In the genomic region with DNA sequence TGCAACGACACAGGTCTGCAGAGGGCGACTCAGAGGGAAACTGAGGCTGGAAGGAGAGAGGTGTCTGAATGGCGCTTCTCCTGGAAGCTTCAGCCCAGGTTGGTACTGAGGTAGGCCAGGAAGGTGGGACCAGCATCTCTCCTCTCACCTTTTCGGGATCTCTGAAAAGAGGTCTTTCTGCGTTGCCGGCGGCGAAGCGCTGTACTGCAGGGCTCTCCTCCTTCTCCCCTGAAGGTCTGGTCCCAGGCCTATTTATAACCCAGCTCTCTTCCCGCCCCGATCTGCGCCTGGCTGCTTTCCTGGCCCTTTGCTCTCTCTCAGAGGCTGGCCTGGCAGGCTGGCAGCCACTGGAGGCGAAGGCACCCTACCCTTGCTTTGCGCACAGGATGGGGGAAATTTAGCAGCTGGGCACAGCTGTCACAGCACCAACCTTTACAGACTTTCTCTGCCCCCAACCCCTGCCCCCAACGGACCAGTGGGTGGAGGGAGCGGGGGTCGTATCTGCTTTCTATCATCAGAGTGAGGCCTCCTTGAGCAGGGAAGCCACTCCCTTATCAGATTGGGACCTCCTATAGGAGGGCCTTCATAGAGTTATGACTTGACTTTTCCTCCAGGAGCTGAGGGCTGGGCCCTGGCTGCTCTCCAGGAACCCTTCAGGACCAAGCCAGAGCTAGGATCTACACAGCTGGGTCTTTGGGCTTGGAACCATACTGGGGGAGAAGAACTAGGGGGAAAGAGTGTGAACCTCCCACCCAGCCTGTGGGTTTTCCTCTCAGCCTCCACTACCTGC, we compare ENCODE assay signal across 9 cellular contexts. TPM values are rescaled to one million over a fixed set of nuclear protein-coding genes. Genes with fewer than 3 reads are reported as not detected.
DNase-seq lines count a peak whose midpoint lies in the region; ATAC-seq, FAIRE-seq and TF ChIP-seq lines count a peak whose summit lies in the region.
"Had no signal": no experiment of that assay in that cellular context is flagged by ENCODE, and none has a peak within 500 bp of the region (broad histone marks: within the 10 kb centered on the region; RNA-seq: fewer than 3 reads in every experiment).

No MANE protein-coding gene starts in this region.

- peaks cover 19% of the 10 kb centered on the region for H3K4me1 Mint-ChIP-seq in activated T-cell treated with anti-CD3 and anti-CD28 coated beads, Interleukin-2, amount 50 U/mL, for 72 hours (ENCODE audit: low read depth)
- H3K4me1 Mint-ChIP-seq in type B pancreatic cell (ENCODE audit: unreplicated experiment), result peaks cover 42% of the 10 kb centered on the region

- peak overlapping the region; percentile 30 to 66 for H3K4me3 Mint-ChIP-seq in activated T-cell treated with anti-CD3 and anti-CD28 coated beads, Interleukin-2, amount 50 U/mL, for 72 hours
- peak overlapping the region; percentile 80 for H3K4me3 Mint-ChIP-seq in type B pancreatic cell

- H3K27me3 Mint-ChIP-seq in activated T-cell treated with anti-CD3 and anti-CD28 coated beads, Interleukin-2, amount 50 U/mL, for 72 hours (ENCODE audit: low read depth), result peaks cover 55% of the 10 kb centered on the region
- peaks cover 40% of the 10 kb centered on the region for H3K27me3 Mint-ChIP-seq in type B pancreatic cell

- no peaks in the 10 kb centered on the region for H3K9me3 ChIP-seq in endothelial cell of umbilical vein (replicated peaks; ENCODE audit: control insufficient read depth, insufficient read depth, low read length)
- H3K9me3 ChIP-seq in mucosa of rectum (ENCODE audit: control insufficient read depth in 2 of 2, low read length in 2 of 2), result no peaks in the 10 kb centered on the region
- H3K9me3 ChIP-seq: adrenal gland had no signal

- H3K9ac ChIP-seq in endothelial cell of umbilical vein (replicated peaks; ENCODE audit: extremely low read depth, insufficient read depth, low read length), result peak overlapping the region; percentile 51
- peak overlapping the region in 1 of 2 donors; percentile 22 for H3K9ac ChIP-seq in mucosa of rectum (ENCODE audit: low read depth in 1 of 2, low read length in 2 of 2)

- peak; percentile 44 for FAIRE-seq in endothelial cell of umbilical vein (lab: Jason Lieb, UNC)

- CTCF ChIA-PET in endothelial cell of umbilical vein (lab: Charles Lee), result interaction anchor here (1.0 to 19.5 kb wide), 11 partner anchors 7 to 155 kb away, joined by 3 to 670 read pairs (median 6); a partner anchor contains a TSS

- no peaks in the 10 kb centered on the region for H3K27me3 ChIP-seq in endothelial cell of umbilical vein (ENCODE audit: control insufficient read depth in 2 of 2, insufficient read depth in 2 of 2, low read length in 2 of 2)
- peaks cover 12 to 23% of the 10 kb centered on the region in 2 donors for H3K27me3 ChIP-seq in mucosa of rectum (ENCODE audit: control insufficient read depth in 2 of 2, insufficient read depth in 2 of 2, low read length in 2 of 2)

- dilution Hi-C loops in endothelial cell of umbilical vein (cut with MboI; ENCODE audit: extremely low pct_ligation_motif_present, low sequenced_read_pairs), result no loop called here

- TF ChIP-seq POLR2A in endothelial cell of umbilical vein (IDR thresholded peaks at IDR 0.05; ENCODE audit: low read depth, low read length), result no peak

- DNase-seq in activated T-cell treated with anti-CD3 and anti-CD28 coated beads, Interleukin-2, amount 50 U/mL, for 72 hours, result no peak
- no peak for DNase-seq in activated T-cell treated with anti-CD3 and anti-CD28 coated beads, Interleukin-2, amount 50 U/mL, for 1 hour
- DNase-seq in endothelial cell of umbilical vein (ENCODE audit: low read depth, low spot score) (no peak), type B pancreatic cell (ENCODE audit: extremely low spot score, unreplicated experiment) (no peak)

- peaks cover 65% of the 10 kb centered on the region for H3K4me1 ChIP-seq in endothelial cell of umbilical vein (ENCODE audit: control insufficient read depth, extremely low read depth, insufficient read depth, low read length)
- H3K4me1 ChIP-seq in mucosa of rectum (ENCODE audit: control insufficient read depth in 2 of 2, insufficient read depth in 2 of 2, low read length in 2 of 2), result peaks cover 6 to 10% of the 10 kb centered on the region in 2 donors

- intact Hi-C loops in endothelial cell of umbilical vein (cut with micrococcal nuclease), result loop anchor here (5.0 to 10.0 kb wide), 3 partner anchors 122 to 157 kb away; a partner anchor contains a TSS

- H3K36me3 Mint-ChIP-seq in activated T-cell treated with anti-CD3 and anti-CD28 coated beads, Interleukin-2, amount 50 U/mL, for 72 hours (ENCODE audit: insufficient read depth in 2 of 2), result no peaks in the 10 kb centered on the region
- no peaks in the 10 kb centered on the region for H3K36me3 Mint-ChIP-seq in type B pancreatic cell

- H3K4me3 ChIP-seq in endothelial cell of umbilical vein (replicated peaks in 1 of 3; ENCODE audit: insufficient read depth in 1 of 3, low read depth in 1 of 3, low read length in 3 of 3) (peak overlapping the region in 2 of 3 experiments; percentile 34 to 55), mucosa of rectum (ENCODE audit: low read length in 2 of 2) (peak overlapping the region; percentile 42 to 53)

- H3K9me1 ChIP-seq in endothelial cell of umbilical vein (replicated peaks; ENCODE audit: control insufficient read depth, extremely low read depth, insufficient read depth, low read length), result no peaks in the 10 kb centered on the region

- no peak for TF ChIP-seq CTCF in endothelial cell of umbilical vein (IDR thresholded peaks at IDR 0.05; ENCODE audit: extremely low read depth in 1 of 2, insufficient read depth in 1 of 2, low read depth in 1 of 2, low read length in 2 of 2)
- TF ChIP-seq CTCF in type B pancreatic cell (conservative IDR thresholded peaks at IDR 0.05), result no peak

- no peak for ATAC-seq in activated T-cell treated with anti-CD3 and anti-CD28 coated beads, Interleukin-2, amount 50 U/mL, for 72 hours (replicated peaks in 1 of 2)
- ATAC-seq in HG03108 (IDR thresholded peaks at IDR 0.05; ENCODE audit: unreplicated experiment) (no peak), HG02798 (IDR thresholded peaks at IDR 0.05; ENCODE audit: poor library complexity, unreplicated experiment) (no peak), GM19452 (IDR thresholded peaks at IDR 0.05; ENCODE audit: unreplicated experiment) (no peak)

- H4K20me1 ChIP-seq in endothelial cell of umbilical vein (replicated peaks; ENCODE audit: control insufficient read depth, extremely low read depth, insufficient read depth, low read length), result no peaks in the 10 kb centered on the region

- no peaks in the 10 kb centered on the region for H3K79me2 ChIP-seq in endothelial cell of umbilical vein (ENCODE audit: control insufficient read depth, insufficient read depth, low read length)

- peak overlapping the region; percentile 51 for H2AFZ ChIP-seq in endothelial cell of umbilical vein (ENCODE audit: low read depth, low read length)

- POLR2A ChIA-PET in endothelial cell of umbilical vein (lab: Charles Lee), result interaction anchor here (0.9 to 1.3 kb wide), 3 partner anchors 13 to 123 kb away, joined by 3 to 6 read pairs (median 4); a partner anchor contains a TSS

- H3K27ac Mint-ChIP-seq in activated T-cell treated with anti-CD3 and anti-CD28 coated beads, Interleukin-2, amount 50 U/mL, for 72 hours, result no peak overlapping the region
- no peak overlapping the region for H3K27ac Mint-ChIP-seq in type B pancreatic cell

- H3K36me3 ChIP-seq in endothelial cell of umbilical vein (ENCODE audit: control insufficient read depth in 2 of 2, extremely low read depth in 1 of 2, insufficient read depth in 2 of 2, low read length in 2 of 2) (no peaks in the 10 kb centered on the region), mucosa of rectum (ENCODE audit: control insufficient read depth in 2 of 2, insufficient read depth in 2 of 2, low read length in 2 of 2) (no peaks in the 10 kb centered on the region)
- H3K36me3 ChIP-seq: adrenal gland had no signal

- TSS peak; percentile 47 for BruUV-seq in endothelial cell of umbilical vein (replicated peaks; lab: Mats Ljungman, UMichigan)

- H3K4me2 ChIP-seq in endothelial cell of umbilical vein (ENCODE audit: insufficient read depth, low read length), result peak overlapping the region; percentile 79

- H3K27ac ChIP-seq in endothelial cell of umbilical vein (ENCODE audit: insufficient read depth, low read depth, low read length), result no peak overlapping the region
- H3K27ac ChIP-seq in mucosa of rectum (ENCODE audit: low read depth in 2 of 2, low read length in 2 of 2), result peak overlapping the region in 1 of 2 donors; percentile 18
- H3K27ac ChIP-seq: adrenal gland had no signal

- H3K9me3 Mint-ChIP-seq in activated T-cell treated with anti-CD3 and anti-CD28 coated beads, Interleukin-2, amount 50 U/mL, for 72 hours, result no peaks in the 10 kb centered on the region
- no peaks in the 10 kb centered on the region for H3K9me3 Mint-ChIP-seq in type B pancreatic cell

TF ChIP-seq in endothelial cell of umbilical vein, 7 proteins besides CTCF, POLR2A, EP300 and RAD21:
- TF ChIP-seq JUN (IDR thresholded peaks at IDR 0.05; ENCODE audit: borderline replicate concordance, insufficient read depth, insufficient read length, low read depth) (no peak), EZH2 (IDR thresholded peaks at IDR 0.05; ENCODE audit: borderline replicate concordance, low read depth, low read length, severe bottlenecking) (no peak), POLR2AphosphoS5 (IDR thresholded peaks at IDR 0.05; ENCODE audit: insufficient read depth, low read depth, low read length) (no peak), FOS (IDR thresholded peaks at IDR 0.05; ENCODE audit: borderline replicate concordance, insufficient read depth, low read length) (no peak)
- TF ChIP-seq, protein P1, sequence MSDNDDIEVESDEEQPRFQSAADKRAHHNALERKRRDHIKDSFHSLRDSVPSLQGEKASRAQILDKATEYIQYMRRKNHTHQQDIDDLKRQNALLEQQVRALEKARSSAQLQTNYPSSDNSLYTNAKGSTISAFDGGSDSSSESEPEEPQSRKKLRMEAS (IDR thresholded peaks at IDR 0.05; ENCODE audit: insufficient read depth, insufficient read length), result no peak

RNA-seq across cellular contexts. Expression of a gene that starts 1.1 kb away (rescaled TPM):
- total RNA-seq in activated T-cell treated with anti-CD3 and anti-CD28 coated beads, Interleukin-2, amount 50 U/mL, for 72 hours, result 1 to 10 TPM in 1 of 2 donors, under 1 TPM in 1; 0.77 to 1.6 TPM
- total RNA-seq in endothelial cell of umbilical vein, result 134 and 152 TPM in 2 replicates
- 50.9 and 53.5 TPM in 2 replicates for polyA plus RNA-seq in endothelial cell of umbilical vein
- 49.0 and 50.6 TPM in 2 replicates for polyA plus RNA-seq in endothelial cell of umbilical vein (2011; cell fraction: cytosol; rRNA removed)
- polyA plus RNA-seq in endothelial cell of umbilical vein (2011; cell fraction: nucleus; rRNA removed), result 84.1 and 102 TPM in 2 replicates
- 29.9 and 46.0 TPM in 2 replicates for polyA plus RNA-seq in endothelial cell of umbilical vein (2012)
- polyA minus RNA-seq in endothelial cell of umbilical vein, result 111 and 117 TPM in 2 replicates
- polyA minus RNA-seq in endothelial cell of umbilical vein (2011; cell fraction: cytosol; rRNA and poly(A)+ RNA removed), result 0.72 TPM
- 62.9 and 88.7 TPM in 2 replicates for polyA minus RNA-seq in endothelial cell of umbilical vein (2011; cell fraction: nucleus; rRNA and poly(A)+ RNA removed)
- 1.7 and 4.2 TPM in 2 replicates for total RNA-seq in type B pancreatic cell (ENCODE audit: low replicate concordance)

Comparison
In these comparisons a context has a peak if more than half of its experiments do, and no peak if none do; other contexts are left out.
1. RNA of a gene that starts 1.1 kb away (total RNA-seq): 134 to 152 TPM in endothelial cell of umbilical vein; 1.7 to 4.2 TPM in type B pancreatic cell and 0.77 to 1.6 TPM in activated T-cell treated with anti-CD3 and anti-CD28 coated beads, Interleukin-2, amount 50 U/mL, for 72 hours; every median in the first group is over 10 times any median in the second.